ENCODE assay signal across 8 cellular contexts in genomic region chr14:102849522-102850379, GRCh38.
A peak's percentile ranks its signal among the peaks of the same experiment; 100 is the strongest.
DNase-seq lines count a peak whose midpoint lies in the region; ATAC-seq and TF ChIP-seq lines count a peak whose summit lies in the region.

No MANE protein-coding gene starts in this region.

- in situ Hi-C loops in Panc1 (cut with HindIII; ENCODE audit: low pct_unique_long_range_greater_than_20kb, low sequenced_read_pairs), result no loop called here

- peak overlapping the region; percentile 67 for H3K4me2 ChIP-seq in skeletal muscle satellite cell (ENCODE audit: low read length)

- no peak for TF ChIP-seq CTCF in Panc1 (IDR thresholded peaks at IDR 0.05)
- no peak for TF ChIP-seq CTCF in fibroblast of pulmonary artery (IDR thresholded peaks at IDR 0.05; ENCODE audit: low read length, missing control alignments)

- H3K36me3 ChIP-seq in Panc1 (ENCODE audit: control insufficient read depth, insufficient read depth, low read length) (no peaks in the 10 kb centered on the region), skeletal muscle satellite cell (ENCODE audit: insufficient read depth, low read length) (no peaks in the 10 kb centered on the region)

- ATAC-seq in Panc1 (peak; percentile 68; the same call in 1 of the 2 replicates), GM21447 (IDR thresholded peaks at IDR 0.05; ENCODE audit: unreplicated experiment) (no peak)

- peak; percentile 50 for DNase-seq in NCI-H1105 treated with DMSO at 0.1 percent for 48 hours (lab: John Stamatoyannopoulos, UW)
- no peak for DNase-seq in NCI-H1105 (lab: John Stamatoyannopoulos, UW)
- no peak for DNase-seq in Panc1 (ENCODE audit: low read depth, low spot score)
- DNase-seq in fibroblast of pulmonary artery (ENCODE audit: low read depth), result peak; percentile 55
- no peak for DNase-seq in SW480 (ENCODE audit: low spot score)
- DNase-seq in stimulated activated CD4-positive, alpha-beta T cell treated with anti-CD3 and anti-CD28 coated beads, Interleukin-15, amount 100 ng/mL, for 24 hours, result no peak

- POLR2A ChIA-PET in Panc1 (lab: Charles Lee), result no interaction called here

- CTCF ChIA-PET in Panc1 (lab: Charles Lee), result no interaction called here

- H3K4me3 ChIP-seq in Panc1 (ENCODE audit: low read depth in 2 of 2, low read length in 2 of 2) (no peak overlapping the region), fibroblast of pulmonary artery (replicated peaks; ENCODE audit: low read depth, low read length) (no peak overlapping the region), skeletal muscle satellite cell (ENCODE audit: low read length) (no peak overlapping the region)

- H3K9me3 ChIP-seq in Panc1 (ENCODE audit: control insufficient read depth, insufficient read depth, low read depth, low read length) (no peaks in the 10 kb centered on the region), skeletal muscle satellite cell (replicated peaks; ENCODE audit: low read length) (no peaks in the 10 kb centered on the region)

- no peak overlapping the region for H3K9ac ChIP-seq in skeletal muscle satellite cell (ENCODE audit: low read depth, low read length)

- intact Hi-C loops in Panc1 (cut with micrococcal nuclease; ENCODE audit: unreplicated experiment), result no loop called here

- H3K27me3 ChIP-seq in Panc1 (ENCODE audit: control insufficient read depth, insufficient read depth, low read length), result no peaks in the 10 kb centered on the region
- H3K27me3 ChIP-seq in skeletal muscle satellite cell (ENCODE audit: control insufficient read depth, insufficient read depth, low read length), result no peaks in the 10 kb centered on the region

- no peak overlapping the region for H3K27ac ChIP-seq in Panc1 (ENCODE audit: low read length)

- H3K4me1 ChIP-seq in Panc1 (ENCODE audit: control insufficient read depth, insufficient read depth, low read length) (peaks cover 6% of the 10 kb centered on the region), skeletal muscle satellite cell (ENCODE audit: control insufficient read depth, insufficient read depth, low read length) (peaks cover 9% of the 10 kb centered on the region)

- BruUV-seq in Panc1 (replicated peaks; lab: Mats Ljungman, UMichigan), result no TSS peak

Comparison
In these comparisons a context has a peak if more than half of its experiments do, and no peak if none do; other contexts are left out.
1. DNase-seq: peak in NCI-H1105 treated with DMSO at 0.1 percent for 48 hours (single experiment) and fibroblast of pulmonary artery (single experiment); none in NCI-H1105 (single experiment), Panc1 (single experiment), SW480 (single experiment) and stimulated activated CD4-positive, alpha-beta T cell treated with anti-CD3 and anti-CD28 coated beads, Interleukin-15, amount 100 ng/mL, for 24 hours (single experiment).